ENCODE assay signal across 23 cellular contexts in genomic region chr11:119078675-119079420, GRCh38. TPM values are rescaled to one million over a fixed set of nuclear protein-coding genes. Genes with fewer than 3 reads are reported as not detected.
DNase-seq lines count a peak whose midpoint lies in the region; ATAC-seq, FAIRE-seq and TF ChIP-seq lines count a peak whose summit lies in the region.
"Had no signal": no experiment of that assay in that cellular context is flagged by ENCODE, and none has a peak within 500 bp of the region (broad histone marks: within the 10 kb centered on the region; RNA-seq: fewer than 3 reads in every experiment).

No MANE protein-coding gene starts in this region.

- H3K27me3 ChIP-seq in K562 (ENCODE audit: control insufficient read depth in 2 of 2, insufficient read depth in 2 of 2, low read length in 2 of 2) (no peaks in the 10 kb centered on the region), layer of hippocampus (ENCODE audit: control insufficient read depth, insufficient read depth, low read length) (no peaks in the 10 kb centered on the region)
- H3K27me3 ChIP-seq: BE2C had no signal

- no peak overlapping the region for H3K4me3 Mint-ChIP-seq in activated naive CD8-positive, alpha-beta T cell treated with anti-CD3 and anti-CD28 coated beads, Interleukin-2, amount 50 U/mL, for 24 hours
- H3K4me3 Mint-ChIP-seq: H9 had no signal

- no peak for TF ChIP-seq RAD21 in K562 (CRISPR knock-in tag; conservative IDR thresholded peaks at IDR 0.05 in 1 of 2, IDR thresholded peaks at IDR 0.05 in 1 of 2)

- TF ChIP-seq EP300 in K562 (IDR thresholded peaks at IDR 0.05; ENCODE audit: low read length) = no peak

- DNase-seq in RWPE1 (ENCODE audit: low spot score) = no peak
- no peak for DNase-seq in K562 (ENCODE audit: extremely low read depth in 1 of 4, low spot score in 3 of 4)
- DNase-seq in substantia nigra (lab: John Stamatoyannopoulos, UW) = no peak
- DNase-seq in NCI-H2227 (lab: John Stamatoyannopoulos, UW; ENCODE audit: unreplicated experiment) = no peak
- DNase-seq in activated naive CD8-positive, alpha-beta T cell treated with anti-CD3 and anti-CD28 coated beads, Interleukin-2, amount 50 U/mL, for 24 hours = no peak
- DNase-seq: ACHN; BE2C; C1 segment of cervical spinal cord; CD4-positive, CD25-positive, alpha-beta regulatory T cell; CD8-positive, alpha-beta memory T cell; COR-L47; DMS 273 treated with DMSO at 0.1 percent for 48 hours; DMS53; DND-41; EL; H9 had no signal

- no peak overlapping the region for H3K4me2 ChIP-seq in K562 (ENCODE audit: insufficient read depth, low read length)

- no peaks in the 10 kb centered on the region for H3K9me1 ChIP-seq in K562 (ENCODE audit: control insufficient read depth, insufficient read depth, low read length)

- no peak for ATAC-seq in K562
- no peak for ATAC-seq in activated naive CD8-positive, alpha-beta T cell treated with anti-CD3 and anti-CD28 coated beads, Interleukin-2, amount 50 U/mL, for 24 hours
- no peak for ATAC-seq in HG03175 (IDR thresholded peaks at IDR 0.05; ENCODE audit: unreplicated experiment)

- no peak overlapping the region for H3K9ac ChIP-seq in K562 (ENCODE audit: insufficient read depth in 1 of 2, low read depth in 2 of 2, low read length in 2 of 2)

- 86% methylated on average over 18 of the region's 19 CpGs for WGBS in K562 (ENCODE audit: insufficient coverage, low coverage, missing lambda C conversion rate)

- no peaks in the 10 kb centered on the region for H3K27me3 Mint-ChIP-seq in activated naive CD8-positive, alpha-beta T cell treated with anti-CD3 and anti-CD28 coated beads, Interleukin-2, amount 50 U/mL, for 24 hours
- H3K27me3 Mint-ChIP-seq: CD4-positive, CD25-positive, alpha-beta regulatory T cell; CD8-positive, alpha-beta memory T cell had no signal

- no TSS peak for BruUV-seq in K562 (replicated peaks; lab: Mats Ljungman, UMichigan)

- H3K79me2 ChIP-seq in K562 (ENCODE audit: control insufficient read depth, insufficient read depth, low read length) = no peaks in the 10 kb centered on the region

- in situ Hi-C loops in K562 (cut with MboI) = no loop called here

- no peak overlapping the region for H3K27ac Mint-ChIP-seq in activated naive CD8-positive, alpha-beta T cell treated with anti-CD3 and anti-CD28 coated beads, Interleukin-2, amount 50 U/mL, for 24 hours
- H3K27ac Mint-ChIP-seq: CD8-positive, alpha-beta memory T cell had no signal

- TF ChIP-seq POLR2A in K562 (conservative IDR thresholded peaks at IDR 0.05) = no peak

- H3K4me1 ChIP-seq in K562 (replicated peaks in 1 of 2; ENCODE audit: control insufficient read depth in 2 of 2, insufficient read depth in 2 of 2, low read length in 2 of 2) = peaks cover 0 to 4% of the 10 kb centered on the region in 2 experiments; a peak in 1 of 5 replicates
- H3K4me1 ChIP-seq: BE2C had no signal

- peaks cover 17% of the 10 kb centered on the region for H3K36me3 Mint-ChIP-seq in activated naive CD8-positive, alpha-beta T cell treated with anti-CD3 and anti-CD28 coated beads, Interleukin-2, amount 50 U/mL, for 24 hours (ENCODE audit: low read depth)

- H3K4me3 ChIP-seq in K562 = no peak overlapping the region

- H3K9me3 ChIP-seq in K562 (replicated peaks; ENCODE audit: control insufficient read depth, insufficient read depth, low read depth, low read length) = no peaks in the 10 kb centered on the region
- H3K9me3 ChIP-seq: BE2C had no signal

- POLR2A ChIA-PET in RWPE1 (lab: Yijun Ruan, JAX; ENCODE audit: low non-redundant PET) (interaction anchor here (0.6 kb wide), 1 partner anchor 9 kb away, joined by 3 read pairs; no protein-coding TSS in a partner anchor), K562 (lab: Yijun Ruan, JAX) (interaction anchor here (0.6 to 2.1 kb wide), 7 partner anchors 8 to 22 kb away, joined by 3 to 12 read pairs (median 5); partner anchors contain the start of gene VPS11)

- peaks cover 71% of the 10 kb centered on the region for H3K36me3 ChIP-seq in K562 (ENCODE audit: control insufficient read depth, insufficient read depth, low read length)

- no peaks in the 10 kb centered on the region for H3K9me3 Mint-ChIP-seq in activated naive CD8-positive, alpha-beta T cell treated with anti-CD3 and anti-CD28 coated beads, Interleukin-2, amount 50 U/mL, for 24 hours
- H3K9me3 Mint-ChIP-seq: CD4-positive, CD25-positive, alpha-beta regulatory T cell; CD8-positive, alpha-beta memory T cell; H9 had no signal

- CTCF ChIA-PET in RWPE1 (lab: Yijun Ruan, JAX) (interaction anchor here (0.6 kb wide), 1 partner anchor 11 kb away, joined by 4 read pairs; the partner anchor contains the start of gene VPS11), K562 (lab: Yijun Ruan, JAX; ENCODE audit: low intra/inter-chr PET ratio) (no interaction called here)

- no peaks in the 10 kb centered on the region for H4K20me1 ChIP-seq in K562 (replicated peaks; ENCODE audit: control insufficient read depth, insufficient read depth, low read length)

- peaks cover 3% of the 10 kb centered on the region for H3K4me1 Mint-ChIP-seq in activated naive CD8-positive, alpha-beta T cell treated with anti-CD3 and anti-CD28 coated beads, Interleukin-2, amount 50 U/mL, for 24 hours
- H3K4me1 Mint-ChIP-seq: CD8-positive, alpha-beta memory T cell; H9 had no signal

- TF ChIP-seq CTCF in RWPE1 (conservative IDR thresholded peaks at IDR 0.05; ENCODE audit: low read depth) (no peak), K562 (IDR thresholded peaks at IDR 0.05 in 2 of 3, conservative IDR thresholded peaks at IDR 0.05 in 1 of 3; ENCODE audit: insufficient read depth in 2 of 3, low read depth in 1 of 3, low read length in 3 of 3) (no peak)

- H3K27ac ChIP-seq in RWPE1 (0 out of 2 replicates have a peak overlapping the region, but pooled peaks have one; percentile 2), K562 (ENCODE audit: extremely low read depth, low read depth, low read length) (no peak overlapping the region), layer of hippocampus (ENCODE audit: low read depth, low read length) (peak overlapping the region; percentile 1), substantia nigra (ENCODE audit: low read depth, low read length, poor library complexity, severe bottlenecking) (peak overlapping the region; percentile 13)
- H3K27ac ChIP-seq: HL-60 had no signal

- FAIRE-seq in K562 (lab: Jason Lieb, UNC) = no peak
- FAIRE-seq: A204.1, GM12891, GM19239, H1 had no signal

- H2AFZ ChIP-seq in K562 (ENCODE audit: low read depth, low read length) = no peak overlapping the region

- intact Hi-C loops in K562 (cut with micrococcal nuclease) = no loop called here

RNA-seq across cellular contexts. Expression of gene HMBS, which starts 5.8 kb away (rescaled TPM):
- total RNA-seq in K562 (2011; cell fraction: chromatin; rRNA removed; ENCODE audit: low replicate concordance) = 269 and 490 TPM in 2 replicates
- 337 and 417 TPM in 2 replicates for total RNA-seq in K562 (2011; cell fraction: nucleolus; rRNA removed)
- total RNA-seq in K562 (2011; cell fraction: nucleoplasm; rRNA removed) = 304 and 321 TPM in 2 replicates
- 82.8 and 118 TPM in 2 replicates for total RNA-seq in K562 (2014; rRNA removed)
- total RNA-seq in K562 (2014; rRNA removed; fragmentation: Illumina TruSeq; extraction: Trizol) = 108 and 113 TPM in 2 replicates
- total RNA-seq in K562 (2015; rRNA removed; fragmentation: Illumina TruSeq; extraction: Trizol) = 52.3 and 56.9 TPM in 2 replicates
- total RNA-seq in K562 (2021) = 272 and 282 TPM in 2 replicates
- 311 and 380 TPM in 2 replicates for polyA plus RNA-seq in K562 (2011; rRNA removed)
- 268 and 371 TPM in 2 replicates for polyA plus RNA-seq in K562 (2011; cell fraction: cytosol; rRNA removed)
- polyA plus RNA-seq in K562 (2011; cell fraction: nucleus; rRNA removed) = 618 and 678 TPM in 2 replicates
- 146 and 173 TPM in 2 replicates for polyA plus RNA-seq in K562 (2012)
- 286 and 323 TPM in 2 replicates for polyA plus RNA-seq in K562 (2014; fragmentation: Illumina TruSeq; extraction: Trizol)
- polyA plus RNA-seq in K562 (2014; fragmentation: Nextera tagmentation; extraction: Ambion mirVana) = 100 to 1,000 TPM; 308 to 385 TPM
- 294 and 314 TPM in 2 replicates for polyA plus RNA-seq in K562 (2014; rRNA removed)
- polyA minus RNA-seq in K562 (2011; rRNA and poly(A)+ RNA removed) = 161 and 230 TPM in 2 replicates
- polyA minus RNA-seq in K562 (2011; cell fraction: cytosol; rRNA and poly(A)+ RNA removed) = 85.6 and 104 TPM in 2 replicates
- 144 and 221 TPM in 2 replicates for polyA minus RNA-seq in K562 (2011; cell fraction: nucleus; rRNA and poly(A)+ RNA removed)

RNA-seq across cellular contexts. Expression of gene VPS11, which starts 11.2 kb away (rescaled TPM):
- total RNA-seq in K562 (2011; cell fraction: chromatin; rRNA removed; ENCODE audit: low replicate concordance) = 48.5 and 85.1 TPM in 2 replicates
- total RNA-seq in K562 (2011; cell fraction: nucleolus; rRNA removed) = 45.9 and 54.7 TPM in 2 replicates
- total RNA-seq in K562 (2011; cell fraction: nucleoplasm; rRNA removed) = 43.9 and 49.8 TPM in 2 replicates
- 31.2 and 38.7 TPM in 2 replicates for total RNA-seq in K562 (2014; rRNA removed)
- 20.4 and 23.0 TPM in 2 replicates for total RNA-seq in K562 (2014; rRNA removed; fragmentation: Illumina TruSeq; extraction: Trizol)
- total RNA-seq in K562 (2015; rRNA removed; fragmentation: Illumina TruSeq; extraction: Trizol) = 31.3 and 33.5 TPM in 2 replicates
- total RNA-seq in K562 (2021) = 25.5 and 28.6 TPM in 2 replicates
- 14.1 and 16.7 TPM in 2 replicates for polyA plus RNA-seq in K562 (2011; rRNA removed)
- polyA plus RNA-seq in K562 (2011; cell fraction: cytosol; rRNA removed) = 19.3 and 19.7 TPM in 2 replicates
- 37.0 and 59.4 TPM in 2 replicates for polyA plus RNA-seq in K562 (2011; cell fraction: nucleus; rRNA removed)
- polyA plus RNA-seq in K562 (2012) = 30.8 and 37.2 TPM in 2 replicates
- 31.1 and 35.5 TPM in 2 replicates for polyA plus RNA-seq in K562 (2014; fragmentation: Illumina TruSeq; extraction: Trizol)
- 10 to 100 TPM; 19.7 to 31.6 TPM for polyA plus RNA-seq in K562 (2014; fragmentation: Nextera tagmentation; extraction: Ambion mirVana)
- 24.9 and 27.5 TPM in 2 replicates for polyA plus RNA-seq in K562 (2014; rRNA removed)
- 20.5 and 26.5 TPM in 2 replicates for polyA minus RNA-seq in K562 (2011; rRNA and poly(A)+ RNA removed)
- 17.9 and 24.6 TPM in 2 replicates for polyA minus RNA-seq in K562 (2011; cell fraction: cytosol; rRNA and poly(A)+ RNA removed)
- polyA minus RNA-seq in K562 (2011; cell fraction: nucleus; rRNA and poly(A)+ RNA removed) = 16.6 and 18.9 TPM in 2 replicates

RNA-seq across cellular contexts. Expression of gene HYOU1, which starts 21.8 kb away (rescaled TPM):
- 358 and 605 TPM in 2 replicates for total RNA-seq in K562 (2011; cell fraction: chromatin; rRNA removed; ENCODE audit: low replicate concordance)
- total RNA-seq in K562 (2011; cell fraction: nucleolus; rRNA removed) = 442 and 449 TPM in 2 replicates
- total RNA-seq in K562 (2011; cell fraction: nucleoplasm; rRNA removed) = 467 and 490 TPM in 2 replicates
- total RNA-seq in K562 (2014; rRNA removed) = 128 and 132 TPM in 2 replicates
- total RNA-seq in K562 (2014; rRNA removed; fragmentation: Illumina TruSeq; extraction: Trizol) = 95.2 and 104 TPM in 2 replicates
- total RNA-seq in K562 (2015; rRNA removed; fragmentation: Illumina TruSeq; extraction: Trizol) = 124 and 125 TPM in 2 replicates
- total RNA-seq in K562 (2021) = 193 and 197 TPM in 2 replicates
- 159 and 196 TPM in 2 replicates for polyA plus RNA-seq in K562 (2011; rRNA removed)
- polyA plus RNA-seq in K562 (2011; cell fraction: cytosol; rRNA removed) = 195 and 205 TPM in 2 replicates
- polyA plus RNA-seq in K562 (2011; cell fraction: nucleus; rRNA removed) = 158 and 198 TPM in 2 replicates
- 135 and 352 TPM in 2 replicates for polyA plus RNA-seq in K562 (2012)
- 180 and 197 TPM in 2 replicates for polyA plus RNA-seq in K562 (2014; fragmentation: Illumina TruSeq; extraction: Trizol)
- polyA plus RNA-seq in K562 (2014; fragmentation: Nextera tagmentation; extraction: Ambion mirVana) = 10 to 100 TPM; 19.5 to 46.2 TPM
- polyA plus RNA-seq in K562 (2014; rRNA removed) = 145 and 151 TPM in 2 replicates
- 167 and 177 TPM in 2 replicates for polyA minus RNA-seq in K562 (2011; rRNA and poly(A)+ RNA removed)
- 92.7 and 93.6 TPM in 2 replicates for polyA minus RNA-seq in K562 (2011; cell fraction: cytosol; rRNA and poly(A)+ RNA removed)
- 42.5 and 79.6 TPM in 2 replicates for polyA minus RNA-seq in K562 (2011; cell fraction: nucleus; rRNA and poly(A)+ RNA removed)

RNA-seq across cellular contexts. Expression of gene DPAGT1, which starts 22.8 kb away (rescaled TPM):
- 270 and 472 TPM in 2 replicates for total RNA-seq in K562 (2011; cell fraction: chromatin; rRNA removed; ENCODE audit: low replicate concordance)
- 367 and 397 TPM in 2 replicates for total RNA-seq in K562 (2011; cell fraction: nucleolus; rRNA removed)
- total RNA-seq in K562 (2011; cell fraction: nucleoplasm; rRNA removed) = 334 and 339 TPM in 2 replicates
- total RNA-seq in K562 (2014; rRNA removed) (29.9 and 44.1 TPM in 2 replicates), K562 (2014; rRNA removed; fragmentation: Illumina TruSeq; extraction: Trizol) (42.2 and 43.8 TPM in 2 replicates), K562 (2015; rRNA removed; fragmentation: Illumina TruSeq; extraction: Trizol) (35.3 and 40.0 TPM in 2 replicates), K562 (2021) (79.3 and 85.8 TPM in 2 replicates)
- polyA plus RNA-seq in K562 (2011; rRNA removed) (85.0 and 126 TPM in 2 replicates), K562 (2014; fragmentation: Illumina TruSeq; extraction: Trizol) (112 and 113 TPM in 2 replicates), K562 (2014; fragmentation: Nextera tagmentation; extraction: Ambion mirVana) (100 to 1,000 TPM in 1 of 2 experiments, 10 to 100 TPM in 1; 91.1 to 135 TPM), K562 (2014; rRNA removed) (61.3 and 79.2 TPM in 2 replicates)
- 181 and 307 TPM in 2 replicates for polyA plus RNA-seq in K562 (2011; cell fraction: cytosol; rRNA removed)
- 605 and 868 TPM in 2 replicates for polyA plus RNA-seq in K562 (2011; cell fraction: nucleus; rRNA removed)
- polyA plus RNA-seq in K562 (2012) = 55.2 and 59.1 TPM in 2 replicates
- 93.3 and 126 TPM in 2 replicates for polyA minus RNA-seq in K562 (2011; rRNA and poly(A)+ RNA removed)
- 33.0 and 58.4 TPM in 2 replicates for polyA minus RNA-seq in K562 (2011; cell fraction: cytosol; rRNA and poly(A)+ RNA removed)
- 82.9 and 117 TPM in 2 replicates for polyA minus RNA-seq in K562 (2011; cell fraction: nucleus; rRNA and poly(A)+ RNA removed)

RNA-seq across cellular contexts. Expression of gene C2CD2L, which starts 28.3 kb away (rescaled TPM):
- total RNA-seq in K562 (2011; cell fraction: chromatin; rRNA removed; ENCODE audit: low replicate concordance) = 55.3 and 136 TPM in 2 replicates
- total RNA-seq in K562 (2011; cell fraction: nucleolus; rRNA removed) = 108 and 111 TPM in 2 replicates
- 77.1 and 102 TPM in 2 replicates for total RNA-seq in K562 (2011; cell fraction: nucleoplasm; rRNA removed)
- total RNA-seq in K562 (2014; rRNA removed) (16.9 and 23.8 TPM in 2 replicates), K562 (2014; rRNA removed; fragmentation: Illumina TruSeq; extraction: Trizol) (6.9 and 11.8 TPM in 2 replicates), K562 (2015; rRNA removed; fragmentation: Illumina TruSeq; extraction: Trizol) (14.8 and 15.6 TPM in 2 replicates), K562 (2021) (34.1 and 41.2 TPM in 2 replicates)
- polyA plus RNA-seq in K562 (2011; rRNA removed) (10.8 and 19.6 TPM in 2 replicates), K562 (2014; fragmentation: Illumina TruSeq; extraction: Trizol) (29.7 and 34.7 TPM in 2 replicates), K562 (2014; fragmentation: Nextera tagmentation; extraction: Ambion mirVana) (1 to 10 TPM in 1 of 2 experiments, under 1 TPM in 1; 0.66 to 1.0 TPM), K562 (2014; rRNA removed) (22.4 and 25.7 TPM in 2 replicates)
- 13.0 and 21.3 TPM in 2 replicates for polyA plus RNA-seq in K562 (2011; cell fraction: cytosol; rRNA removed)
- 40.4 and 77.6 TPM in 2 replicates for polyA plus RNA-seq in K562 (2011; cell fraction: nucleus; rRNA removed)
- 20.0 and 49.0 TPM in 2 replicates for polyA plus RNA-seq in K562 (2012)
- 14.8 and 15.7 TPM in 2 replicates for polyA minus RNA-seq in K562 (2011; rRNA and poly(A)+ RNA removed)
- polyA minus RNA-seq in K562 (2011; cell fraction: cytosol; rRNA and poly(A)+ RNA removed) = 14.0 and 18.9 TPM in 2 replicates
- 42.3 and 43.5 TPM in 2 replicates for polyA minus RNA-seq in K562 (2011; cell fraction: nucleus; rRNA and poly(A)+ RNA removed)
